In the genomic region with DNA sequence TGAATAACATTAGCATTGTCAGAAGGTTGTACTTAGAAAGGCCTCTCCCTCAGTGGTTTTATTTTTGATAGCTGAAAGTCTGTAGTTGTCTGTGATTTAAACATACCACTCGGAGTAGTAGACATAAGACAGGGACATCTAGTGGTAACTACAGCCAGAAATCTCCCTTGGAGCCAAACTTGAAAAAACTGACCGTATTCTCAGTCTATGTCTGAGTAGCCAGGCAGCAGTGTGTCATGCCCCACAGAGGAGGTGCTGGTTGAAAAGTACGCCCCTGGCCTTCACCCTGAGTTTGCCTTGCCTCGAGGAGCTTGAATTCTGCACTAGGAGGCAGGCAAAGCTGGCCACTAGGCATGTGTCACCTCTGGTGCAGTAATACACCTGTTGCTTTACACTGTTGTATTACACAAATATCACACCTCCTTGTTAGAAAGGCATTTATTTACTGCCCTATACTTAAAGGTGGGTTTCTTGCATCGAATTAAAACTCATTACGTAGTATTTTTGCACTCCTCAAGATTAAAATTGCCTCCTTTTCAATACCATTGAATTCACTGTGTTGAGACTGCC, we compare ENCODE assay signal across 13 cellular contexts. TPM values are rescaled to one million over a fixed set of nuclear protein-coding genes. Genes with fewer than 3 reads are reported as not detected.
DNase-seq lines count a peak whose midpoint lies in the region; ATAC-seq, FAIRE-seq and TF ChIP-seq lines count a peak whose summit lies in the region.
"Had no signal": no experiment of that assay in that cellular context is flagged by ENCODE, and none has a peak within 500 bp of the region (broad histone marks: within the 10 kb centered on the region; RNA-seq: fewer than 3 reads in every experiment).

No MANE protein-coding gene starts in this region.

- POLR2A ChIA-PET in A549 (lab: Yijun Ruan, JAX), result no interaction called here

- no peak for TF ChIP-seq POLR2A in A549 (IDR thresholded peaks at IDR 0.05; ENCODE audit: low read length)

- no peaks in the 10 kb centered on the region for H4K20me1 ChIP-seq in GM23248 (ENCODE audit: insufficient read depth)

- H3K4me3 ChIP-seq in A549, result no peak overlapping the region
- H3K4me3 ChIP-seq in GM23248, result no peak overlapping the region
- H3K4me3 ChIP-seq in foreskin fibroblast (ENCODE audit: low read depth in 1 of 2, low read length in 2 of 2), result no peak overlapping the region
- H3K4me3 ChIP-seq: esophagus squamous epithelium, testis had no signal

- H3K9me3 ChIP-seq in A549 (no peaks in the 10 kb centered on the region), GM23248 (ENCODE audit: low read depth) (no peaks in the 10 kb centered on the region)
- H3K9me3 ChIP-seq: esophagus squamous epithelium, testis had no signal

- H3K4me1 ChIP-seq in A549 (peaks cover 16% of the 10 kb centered on the region; the same call in 2 of the 3 replicates), GM23248 (ENCODE audit: insufficient read depth) (no peaks in the 10 kb centered on the region; the same call in 1 of the 2 replicates)
- H3K4me1 ChIP-seq: testis had no signal

- H3K36me3 ChIP-seq in GM23248 (ENCODE audit: low read depth), result 0 out of 2 replicates have a peak, but pooled peaks cover under 1% of the 10 kb centered on the region

- peaks cover 7% of the 10 kb centered on the region for H3F3A ChIP-seq in GM23248 (ENCODE audit: insufficient read depth)

- 72% methylated on average over 6 of the region's 6 CpGs for WGBS in A549 (ENCODE audit: missing lambda C conversion rate)
- 81 to 84% methylated on average over 6 of the region's 6 CpGs for WGBS in GM23248 (ENCODE audit: low coverage in 1 of 2, low lambda C conversion rate in 2 of 2, missing lambda C conversion rate in 2 of 2), 2 experiments

- peaks cover 37% of the 10 kb centered on the region for H3K36me3 Mint-ChIP-seq in activated CD8-positive, alpha-beta memory T cell treated with anti-CD3 and anti-CD28 coated beads, Interleukin-2, amount 10 ng/mL, durations not matched to agents 7 days and 5 days

- H3K9me3 Mint-ChIP-seq in activated CD8-positive, alpha-beta memory T cell treated with anti-CD3 and anti-CD28 coated beads, Interleukin-2, amount 10 ng/mL, durations not matched to agents 7 days and 5 days (ENCODE audit: low read depth), result no peaks in the 10 kb centered on the region

- no peak overlapping the region for H2AFZ ChIP-seq in GM23248

- in situ Hi-C loops in GM23248 (cut with MboI), result no loop called here

- H3K4me1 Mint-ChIP-seq in activated CD8-positive, alpha-beta memory T cell treated with anti-CD3 and anti-CD28 coated beads, Interleukin-2, amount 10 ng/mL, durations not matched to agents 7 days and 5 days, result peaks cover 44% of the 10 kb centered on the region

- no peak overlapping the region for H3K4me3 Mint-ChIP-seq in activated CD8-positive, alpha-beta memory T cell treated with anti-CD3 and anti-CD28 coated beads, Interleukin-2, amount 10 ng/mL, durations not matched to agents 7 days and 5 days
- H3K4me3 Mint-ChIP-seq: brain had no signal

- no peak for TF ChIP-seq EP300 in A549 (IDR thresholded peaks at IDR 0.05)

- TF ChIP-seq CTCF in A549 (IDR thresholded peaks at IDR 0.05), result 0 out of 3 replicates have a peak, but pooled peaks have one; percentile 17
- TF ChIP-seq CTCF in foreskin fibroblast (IDR thresholded peaks at IDR 0.05; ENCODE audit: low read depth, low read length), result peak; percentile 23

- CTCF ChIA-PET in A549 (lab: Yijun Ruan, JAX), result interaction anchor here (0.6 to 1.5 kb wide), 7 partner anchors 10 to 478 kb away, joined by 3 to 6 read pairs (median 4); no protein-coding TSS in a partner anchor
- CTCF ChIA-PET in activated CD8-positive, alpha-beta memory T cell treated with anti-CD3 and anti-CD28 coated beads, Interleukin-2, amount 10 ng/mL, durations not matched to agents 7 days and 5 days (lab: Charles Lee), result interaction anchor here (1.2 to 1.5 kb wide), 2 partner anchors 35 to 46 kb away, joined by 4 read pairs; no protein-coding TSS in a partner anchor

- FAIRE-seq in A549 (lab: Jason Lieb, UNC), result no peak

- H3K27ac ChIP-seq in A549 (no peak overlapping the region), GM23248 (no peak overlapping the region)
- H3K27ac ChIP-seq: esophagus squamous epithelium, testis had no signal

- peak overlapping the region; percentile 91 for H3K27ac Mint-ChIP-seq in activated CD8-positive, alpha-beta memory T cell treated with anti-CD3 and anti-CD28 coated beads, Interleukin-2, amount 10 ng/mL, durations not matched to agents 7 days and 5 days
- H3K27ac Mint-ChIP-seq: brain had no signal

- ATAC-seq in A549, result peak; percentile 72 to 79
- no peak for ATAC-seq in activated CD8-positive, alpha-beta memory T cell treated with anti-CD3 and anti-CD28 coated beads, Interleukin-2, amount 10 ng/mL, durations not matched to agents 7 days and 5 days
- no peak for ATAC-seq in GM18858 (IDR thresholded peaks at IDR 0.05; ENCODE audit: unreplicated experiment)
- no peak for ATAC-seq in HG03135 (IDR thresholded peaks at IDR 0.05; ENCODE audit: unreplicated experiment)

- H3K9ac ChIP-seq in GM23248, result no peak overlapping the region

- H3K27me3 Mint-ChIP-seq in activated CD8-positive, alpha-beta memory T cell treated with anti-CD3 and anti-CD28 coated beads, Interleukin-2, amount 10 ng/mL, durations not matched to agents 7 days and 5 days, result no peaks in the 10 kb centered on the region
- H3K27me3 Mint-ChIP-seq: brain; CD8-positive, alpha-beta memory T cell had no signal

- TF ChIP-seq RAD21 in A549 (conservative IDR thresholded peaks at IDR 0.05 in 1 of 2, IDR thresholded peaks at IDR 0.05 in 1 of 2), result no peak

- peak in 1 of 2 experiments; percentile 29 for DNase-seq in A549 (ENCODE audit: low read depth in 1 of 2, low spot score in 1 of 2)
- DNase-seq in GM23248, result peak; percentile 51
- no peak for DNase-seq in activated CD8-positive, alpha-beta memory T cell treated with anti-CD3 and anti-CD28 coated beads, Interleukin-2, amount 10 ng/mL, durations not matched to agents 7 days and 5 days
- peak; percentile 33 to 64 for DNase-seq in foreskin fibroblast
- DNase-seq in NCI-H226, result no peak
- DNase-seq in GF-D8 (lab: John Stamatoyannopoulos, UW), result no peak
- DNase-seq: CD8-positive, alpha-beta memory T cell; esophagus squamous epithelium; NCI-H748 treated with DMSO at 0.1 percent for 48 hours; testis had no signal

- H3K79me2 ChIP-seq in GM23248 (ENCODE audit: insufficient read depth), result peaks cover 64% of the 10 kb centered on the region

- no peaks in the 10 kb centered on the region for H3K27me3 ChIP-seq in GM23248 (replicated peaks; ENCODE audit: insufficient read depth)
- H3K27me3 ChIP-seq: esophagus squamous epithelium, testis had no signal

- H3K9me2 ChIP-seq in GM23248 (ENCODE audit: insufficient read depth), result no peaks in the 10 kb centered on the region

- no peak overlapping the region for H3K4me2 ChIP-seq in A549
- H3K4me2 ChIP-seq in GM23248 (ENCODE audit: unreplicated experiment), result no peak overlapping the region

TF ChIP-seq in A549, 52 proteins besides CTCF, POLR2A, EP300 and RAD21 (continues in another document):
- no peak for TF ChIP-seq E2F6 (IDR thresholded peaks at IDR 0.05; ENCODE audit: borderline replicate concordance, low read depth)
- TF ChIP-seq EHF (CRISPR knock-in tag; IDR thresholded peaks at IDR 0.05), result no peak
- TF ChIP-seq FOSB (CRISPR knock-in tag; IDR thresholded peaks at IDR 0.05), result no peak
- TF ChIP-seq MAX (IDR thresholded peaks at IDR 0.05), result no peak
- no peak for TF ChIP-seq MAFK (IDR thresholded peaks at IDR 0.05; ENCODE audit: partially characterized antibody)
- no peak for TF ChIP-seq HMGXB4 (CRISPR knock-in tag; IDR thresholded peaks at IDR 0.05; ENCODE audit: borderline replicate concordance)
- TF ChIP-seq USF2 (IDR thresholded peaks at IDR 0.05), result no peak
- TF ChIP-seq CHD4 (IDR thresholded peaks at IDR 0.05; ENCODE audit: borderline replicate concordance), result no peak
- no peak for TF ChIP-seq NR3C1 (IDR thresholded peaks at IDR 0.05)

RNA-seq across cellular contexts. Expression of gene ZBTB2, which starts 20.8 kb away (rescaled TPM):
- polyA plus RNA-seq in A549 (2011; rRNA removed) (15.3 and 17.3 TPM in 2 replicates), A549 (2017; fragmentation: RNase III; extraction: RNeasy Plus Mini Kit Qiagen cat#74134 plus additional on column Dnase treatment) (10.8 to 12.0 TPM (median 11.4 TPM) in 3 replicates), GM23248 (2016; fragmentation: Nextera tagmentation; extraction: Ambion mirVana) (9.7 and 9.9 TPM in 2 replicates)
- polyA plus RNA-seq in A549 (2012; cell fraction: cytosol; rRNA removed), result 12.5 and 15.3 TPM in 2 replicates
- polyA plus RNA-seq in A549 (2012; cell fraction: nucleus; rRNA removed), result 6.9 and 7.4 TPM in 2 replicates
- polyA minus RNA-seq in A549 (2011; rRNA and poly(A)+ RNA removed), result 21.6 and 23.6 TPM in 2 replicates
- total RNA-seq in GM23248 (2014; rRNA removed; shearing (Covaris generic)), result 11.6 and 13.7 TPM in 2 replicates
- 10 to 100 TPM; 25.9 to 33.1 TPM for total RNA-seq in activated CD8-positive, alpha-beta memory T cell treated with anti-CD3 and anti-CD28 coated beads, Interleukin-2, amount 10 ng/mL, durations not matched to agents 7 days and 5 days

Comparison
In these comparisons a context has a peak if more than half of its experiments do, and no peak if none do; other contexts are left out.
1. ATAC-seq: peak in A549 (2 of 2); none in activated CD8-positive, alpha-beta memory T cell treated with anti-CD3 and anti-CD28 coated beads, Interleukin-2, amount 10 ng/mL, durations not matched to agents 7 days and 5 days (single experiment), GM18858 (single experiment) and HG03135 (single experiment).
2. DNase-seq: peak in GM23248 (single experiment) and foreskin fibroblast (2 of 2); none in activated CD8-positive, alpha-beta memory T cell treated with anti-CD3 and anti-CD28 coated beads, Interleukin-2, amount 10 ng/mL, durations not matched to agents 7 days and 5 days (single experiment), NCI-H226 (single experiment) and GF-D8 (single experiment).